10 cellular contexts compared by ENCODE assay signal in genomic region chr9:124284237-124284831, GRCh38. TPM values are rescaled to one million over a fixed set of nuclear protein-coding genes. Genes with fewer than 3 reads are reported as not detected.
A peak's percentile ranks its signal among the peaks of the same experiment; 100 is the strongest.
DNase-seq lines count a peak whose midpoint lies in the region; ATAC-seq, FAIRE-seq and TF ChIP-seq lines count a peak whose summit lies in the region.
"Had no signal": no experiment of that assay in that cellular context is flagged by ENCODE, and none has a peak within 500 bp of the region (broad histone marks: within the 10 kb centered on the region; RNA-seq: fewer than 3 reads in every experiment).

No MANE protein-coding gene starts in this region.

- no peak overlapping the region for H3K9ac ChIP-seq in colonic mucosa (ENCODE audit: low read depth in 2 of 2, low read length in 2 of 2)
- H3K9ac ChIP-seq in HepG2 (ENCODE audit: insufficient read depth, low read depth, low read length) = peak overlapping the region; percentile 57

- H3K27ac ChIP-seq in colonic mucosa = peak overlapping the region; percentile 83
- H3K27ac ChIP-seq in HepG2 (ENCODE audit: extremely low read length, insufficient read depth, low read length) = peak overlapping the region; percentile 82
- peak overlapping the region in 7 of 8 donors; percentile 51 to 85 (median 78) for H3K27ac ChIP-seq in spleen

- H3K27me3 ChIP-seq in colonic mucosa (no peaks in the 10 kb centered on the region), HepG2 (ENCODE audit: control insufficient read depth in 1 of 2, insufficient read depth in 2 of 2, low read length in 2 of 2) (no peaks in the 10 kb centered on the region), spleen (replicated peaks in 1 of 7) (no peaks in the 10 kb centered on the region)

- H3K4me2 ChIP-seq in HepG2 (ENCODE audit: low read depth, low read length) = peak overlapping the region; percentile 77

- H3K4me1 ChIP-seq in colonic mucosa = peaks cover 42% of the 10 kb centered on the region
- H3K4me1 ChIP-seq in HepG2 (ENCODE audit: insufficient read depth, low read length) = peaks cover 100% of the 10 kb centered on the region
- peaks cover 65 to 98% (median 83%) of the 10 kb centered on the region in 6 donors for H3K4me1 ChIP-seq in spleen

- H3K4me3 ChIP-seq in colonic mucosa (no peak overlapping the region), HepG2 (replicated peaks in 1 of 3; ENCODE audit: insufficient read depth in 1 of 3, low read depth in 2 of 3, low read length in 3 of 3) (peak overlapping the region in 1 of 3 experiments; percentile 50; a peak in 3 of 6 replicates), spleen (no peak overlapping the region), foreskin fibroblast (ENCODE audit: low read depth in 1 of 2, low read length in 2 of 2) (no peak overlapping the region)

- ATAC-seq in HepG2 = peak; percentile 61
- no peak for ATAC-seq in GM19452 (IDR thresholded peaks at IDR 0.05; ENCODE audit: unreplicated experiment)
- ATAC-seq in GM18858 (IDR thresholded peaks at IDR 0.05; ENCODE audit: unreplicated experiment) = no peak

- peaks cover 91% of the 10 kb centered on the region for H3K79me2 ChIP-seq in HepG2 (ENCODE audit: insufficient read depth, low read length)

- no peak for TF ChIP-seq CTCF in colonic mucosa (IDR thresholded peaks at IDR 0.05)
- peak; percentile 36; the same call in 1 of the 2 replicates for TF ChIP-seq CTCF in HepG2 (CRISPR knock-in tag; IDR thresholded peaks at IDR 0.05)
- no peak for TF ChIP-seq CTCF in spleen (IDR thresholded peaks at IDR 0.05 in 8 of 11, conservative IDR thresholded peaks at IDR 0.05 in 3 of 11)
- TF ChIP-seq CTCF in foreskin fibroblast (IDR thresholded peaks at IDR 0.05; ENCODE audit: low read depth, low read length) = no peak

- TF ChIP-seq RAD21 in HepG2 (CRISPR knock-in tag; IDR thresholded peaks at IDR 0.05) = no peak

- POLR2A ChIA-PET in HepG2 (lab: Yijun Ruan, JAX) = interaction anchor here (1.8 kb wide), 1 partner anchor 25 kb away, joined by 10 read pairs; no protein-coding TSS in a partner anchor

- TF ChIP-seq POLR2A in HepG2 (IDR thresholded peaks at IDR 0.05; ENCODE audit: insufficient read depth in 1 of 2, low read depth in 2 of 2, low read length in 2 of 2) (no peak), spleen (IDR thresholded peaks at IDR 0.05) (no peak)

- TF ChIP-seq EP300 in HepG2 (IDR thresholded peaks at IDR 0.05; ENCODE audit: low read depth in 2 of 2, low read length in 2 of 2) = peak in 1 of 2 experiments; percentile 68; a peak in 1 of 4 replicates
- TF ChIP-seq EP300 in HepG2 (CRISPR knock-in tag; IDR thresholded peaks at IDR 0.05; ENCODE audit: borderline replicate concordance) = no peak; the same call in 1 of the 2 replicates

- BruUV-seq in HepG2 (replicated peaks; lab: Mats Ljungman, UMichigan) = no TSS peak

- H3K9me3 ChIP-seq in colonic mucosa (no peaks in the 10 kb centered on the region), HepG2 (ENCODE audit: low read length) (no peaks in the 10 kb centered on the region), spleen (no peaks in the 10 kb centered on the region)

- peak; percentile 94 for FAIRE-seq in HepG2 (lab: Jason Lieb, UNC)
- FAIRE-seq: bronchial epithelial cell had no signal

- in situ Hi-C loops in HepG2 (cut with HindIII; ENCODE audit: extremely low pct_ligation_motif_present, low pct_unique_long_range_greater_than_20kb) = no loop called here

- intact Hi-C loops in colonic mucosa (cut with DNase I) (no loop called here), HepG2 (cut with micrococcal nuclease; ENCODE audit: unreplicated experiment) (loop anchor here (2.0 to 10.0 kb wide), 2 partner anchors 26 to 150 kb away; no protein-coding TSS in a partner anchor), spleen (cut with DNase I; ENCODE audit: low total_unique reads) (no loop called here)

- H4K20me1 ChIP-seq in HepG2 (ENCODE audit: insufficient read depth, low read length) = peaks cover 4% of the 10 kb centered on the region; the same call in 1 of the 2 replicates

- H3K36me3 ChIP-seq in colonic mucosa (no peaks in the 10 kb centered on the region), HepG2 (replicated peaks in 1 of 2; ENCODE audit: control insufficient read depth in 1 of 2, insufficient read depth in 2 of 2, low read length in 2 of 2) (peaks cover 10 to 23% of the 10 kb centered on the region in 2 experiments), spleen (peaks cover 0 to 13% (median 0%) of the 10 kb centered on the region in 6 donors)

- CTCF ChIA-PET in HepG2 (lab: Yijun Ruan, JAX; ENCODE audit: low intra/inter-chr PET ratio, low total read pairs) = interaction anchor here (1.3 kb wide), 1 partner anchor 150 kb away, joined by 4 read pairs; no protein-coding TSS in a partner anchor

- 12% methylated on average over 15 of the region's 18 CpGs for WGBS in HepG2 (ENCODE audit: low lambda C conversion rate)
- 88 to 98% (median 94%) methylated on average over 18 of the region's 18 CpGs for WGBS in spleen, 5 donors

- peak; percentile 81 for DNase-seq in HK-2 (ENCODE audit: unreplicated experiment)
- DNase-seq in colonic mucosa = no peak
- peak; percentile 86 for DNase-seq in HepG2 (ENCODE audit: low spot score)
- no peak for DNase-seq in spleen
- DNase-seq in inferior parietal cortex (ENCODE audit: extremely low spot score) = no peak
- no peak for DNase-seq in foreskin fibroblast
- DNase-seq: CD8-positive, alpha-beta memory T cell had no signal

- H2AFZ ChIP-seq in HepG2 (ENCODE audit: low read length) = no peak overlapping the region

TF ChIP-seq in HepG2, 621 proteins besides CTCF, POLR2A, EP300 and RAD21 (continues in another document):
- TF ChIP-seq FOXJ3 (CRISPR knock-in tag; IDR thresholded peaks at IDR 0.05; ENCODE audit: borderline replicate concordance) (peak; percentile 51; the same call in 1 of the 2 replicates), RBFOX2 (IDR thresholded peaks at IDR 0.05; ENCODE audit: low read depth, low read length) (0 out of 2 replicates have a peak, but pooled peaks have one; percentile 44), MYC (CRISPR knock-in tag; IDR thresholded peaks at IDR 0.05; ENCODE audit: borderline replicate concordance) (peak; percentile 66), ELF3 (CRISPR knock-in tag; IDR thresholded peaks at IDR 0.05) (peak; percentile 72), CBX1 (IDR thresholded peaks at IDR 0.05; ENCODE audit: low read depth) (peak; percentile 19), SNAI1 (CRISPR knock-in tag; IDR thresholded peaks at IDR 0.05; ENCODE audit: borderline replicate concordance) (0 out of 2 replicates have a peak, but pooled peaks have one; percentile 65)
- TF ChIP-seq, protein P1, sequence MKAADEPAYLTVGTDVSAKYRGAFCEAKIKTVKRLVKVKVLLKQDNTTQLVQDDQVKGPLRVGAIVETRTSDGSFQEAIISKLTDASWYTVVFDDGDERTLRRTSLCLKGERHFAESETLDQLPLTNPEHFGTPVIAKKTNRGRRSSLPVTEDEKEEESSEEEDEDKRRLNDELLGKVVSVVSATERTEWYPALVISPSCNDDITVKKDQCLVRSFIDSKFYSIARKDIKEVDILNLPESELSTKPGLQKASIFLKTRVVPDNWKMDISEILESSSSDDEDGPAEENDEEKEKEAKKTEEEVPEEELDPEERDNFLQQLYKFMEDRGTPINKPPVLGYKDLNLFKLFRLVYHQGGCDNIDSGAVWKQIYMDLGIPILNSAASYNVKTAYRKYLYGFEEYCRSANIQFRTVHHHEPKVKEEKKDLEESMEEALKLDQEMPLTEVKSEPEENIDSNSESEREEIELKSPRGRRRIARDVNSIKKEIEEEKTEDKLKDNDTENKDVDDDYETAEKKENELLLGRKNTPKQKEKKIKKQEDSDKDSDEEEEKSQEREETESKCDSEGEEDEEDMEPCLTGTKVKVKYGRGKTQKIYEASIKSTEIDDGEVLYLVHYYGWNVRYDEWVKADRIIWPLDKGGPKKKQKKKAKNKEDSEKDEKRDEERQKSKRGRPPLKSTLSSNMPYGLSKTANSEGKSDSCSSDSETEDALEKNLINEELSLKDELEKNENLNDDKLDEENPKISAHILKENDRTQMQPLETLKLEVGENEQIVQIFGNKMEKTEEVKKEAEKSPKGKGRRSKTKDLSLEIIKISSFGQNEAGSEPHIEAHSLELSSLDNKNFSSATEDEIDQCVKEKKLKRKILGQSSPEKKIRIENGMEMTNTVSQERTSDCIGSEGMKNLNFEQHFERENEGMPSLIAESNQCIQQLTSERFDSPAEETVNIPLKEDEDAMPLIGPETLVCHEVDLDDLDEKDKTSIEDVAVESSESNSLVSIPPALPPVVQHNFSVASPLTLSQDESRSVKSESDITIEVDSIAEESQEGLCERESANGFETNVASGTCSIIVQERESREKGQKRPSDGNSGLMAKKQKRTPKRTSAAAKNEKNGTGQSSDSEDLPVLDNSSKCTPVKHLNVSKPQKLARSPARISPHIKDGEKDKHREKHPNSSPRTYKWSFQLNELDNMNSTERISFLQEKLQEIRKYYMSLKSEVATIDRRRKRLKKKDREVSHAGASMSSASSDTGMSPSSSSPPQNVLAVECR (CRISPR knock-in tag; IDR thresholded peaks at IDR 0.05; ENCODE audit: borderline replicate concordance) = peak; percentile 23; the same call in 1 of the 2 replicates

RNA-seq across cellular contexts. Expression of gene NEK6, which starts 26.6 kb away (rescaled TPM):
- total RNA-seq in colonic mucosa (10 to 100 TPM; 77.8 to 83.4 TPM), HepG2 (2016; rRNA removed; fragmentation: Illumina TruSeq; extraction: Trizol) (30.4 and 44.7 TPM in 2 replicates), spleen (10 to 100 TPM; 32.8 to 71.3 (median 55.0) TPM)
- 24.6 and 26.3 TPM in 2 replicates for total RNA-seq in HepG2 (2016; cell fraction: cytosol; rRNA removed; fragmentation: Illumina TruSeq; extraction: Trizol; ENCODE audit: low read depth)
- 33.2 and 37.5 TPM in 2 replicates for total RNA-seq in HepG2 (2016; cell fraction: insoluble cytoplasmic fraction; rRNA removed; fragmentation: Illumina TruSeq; extraction: Trizol)
- total RNA-seq in HepG2 (2016; cell fraction: membrane; rRNA removed; fragmentation: Illumina TruSeq; extraction: Trizol) = 49.4 and 52.7 TPM in 2 replicates
- 18.1 and 19.8 TPM in 2 replicates for total RNA-seq in HepG2 (2016; cell fraction: nucleus; rRNA removed; fragmentation: Illumina TruSeq; extraction: Trizol)
- polyA plus RNA-seq in HepG2 (2011; rRNA removed) (119 and 127 TPM in 2 replicates), spleen (10 to 100 TPM; 11.2 to 19.7 (median 11.6) TPM)
- 131 and 138 TPM in 2 replicates for polyA plus RNA-seq in HepG2 (2011; cell fraction: cytosol; rRNA removed)
- polyA plus RNA-seq in HepG2 (2011; cell fraction: nucleus; rRNA removed) = 94.1 and 101 TPM in 2 replicates
- 75.9 and 86.0 TPM in 2 replicates for polyA plus RNA-seq in HepG2 (2012)
- 55.6 and 62.7 TPM in 2 replicates for polyA plus RNA-seq in HepG2 (2016; cell fraction: cytosol; fragmentation: Illumina TruSeq; extraction: Trizol; ENCODE audit: low read depth)
- polyA plus RNA-seq in HepG2 (2016; cell fraction: insoluble cytoplasmic fraction; fragmentation: Illumina TruSeq; extraction: Trizol; ENCODE audit: low read depth) = 71.0 and 74.4 TPM in 2 replicates
- polyA plus RNA-seq in HepG2 (2016; cell fraction: membrane; fragmentation: Illumina TruSeq; extraction: Trizol; ENCODE audit: low read depth) = 68.1 and 79.5 TPM in 2 replicates
- 41.9 and 42.8 TPM in 2 replicates for polyA plus RNA-seq in HepG2 (2016; cell fraction: nucleus; fragmentation: Illumina TruSeq; extraction: Trizol; ENCODE audit: insufficient read depth, low read depth)
- 13.4 and 281 TPM in 2 replicates for polyA minus RNA-seq in HepG2 (2011; rRNA and poly(A)+ RNA removed; ENCODE audit: low replicate concordance)
- 74.6 and 87.4 TPM in 2 replicates for polyA minus RNA-seq in HepG2 (2011; cell fraction: cytosol; rRNA and poly(A)+ RNA removed)
- 49.3 and 50.8 TPM in 2 replicates for polyA minus RNA-seq in HepG2 (2011; cell fraction: nucleus; rRNA and poly(A)+ RNA removed)

Comparison
In these comparisons a context has a peak if more than half of its experiments do, and no peak if none do; other contexts are left out.
1. DNase-seq: peak in HK-2 (single experiment) and HepG2 (single experiment); none in colonic mucosa (single experiment), spleen (single experiment), inferior parietal cortex (single experiment) and foreskin fibroblast (0 of 2).
2. Peak in every context shown above with its lines, with median percentiles within 50 percentile points of each other: H3K27ac ChIP-seq.